ENCODE assay signal across 2 cellular contexts in the genomic region with DNA sequence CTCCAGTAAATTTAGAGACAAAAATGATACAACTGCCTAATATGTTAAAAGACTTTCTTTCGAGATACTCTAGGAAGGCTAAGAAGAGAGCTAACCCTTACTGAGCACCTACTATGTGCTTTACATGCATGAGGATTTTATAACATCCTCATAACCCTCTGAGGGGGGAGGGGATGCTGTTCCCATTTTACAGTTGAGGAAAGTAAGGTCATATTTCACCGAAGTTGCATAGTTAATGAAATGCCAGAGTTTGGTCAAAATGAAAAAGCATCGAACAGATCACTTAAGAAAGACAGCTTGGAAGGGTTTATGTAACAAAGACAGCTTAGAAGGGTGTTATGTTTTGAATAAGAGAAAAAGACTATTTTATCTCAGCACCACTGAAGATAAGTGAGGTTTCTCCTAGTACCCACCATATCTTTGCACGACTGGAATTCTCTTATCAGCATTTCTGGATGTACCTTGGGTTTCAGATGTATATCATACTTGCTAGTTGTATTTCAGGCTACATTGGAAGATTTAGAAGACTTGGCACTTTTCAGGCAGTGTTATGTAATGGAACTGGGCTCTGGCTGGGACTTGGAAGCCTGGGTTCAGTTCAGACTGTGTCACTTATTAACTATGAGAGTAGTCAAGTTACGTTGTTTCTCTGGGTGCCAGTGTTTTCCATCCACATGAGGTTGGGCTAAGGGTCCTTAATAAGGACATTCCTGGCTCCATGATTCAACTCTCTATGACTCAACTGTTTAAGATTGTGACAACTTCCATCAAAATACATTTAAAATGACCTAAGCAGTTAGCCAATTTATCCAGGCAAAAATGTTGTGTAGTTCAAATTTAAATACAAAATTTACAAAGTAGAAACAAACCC.
TF ChIP-seq lines count a peak whose summit lies in the region.

No MANE protein-coding gene starts in this region.

TF ChIP-seq in IMR-90, 13 proteins besides CTCF, POLR2A, EP300 and RAD21:
- TF ChIP-seq RCOR1 (IDR thresholded peaks at IDR 0.05; ENCODE audit: insufficient replicate concordance, low read length) (no peak), CEBPB (IDR thresholded peaks at IDR 0.05; ENCODE audit: low read depth, low read length) (peak; percentile 64), FOS (IDR thresholded peaks at IDR 0.05; ENCODE audit: low read depth, low read length) (0 out of 2 replicates have a peak, but pooled peaks have one; percentile 44)

TF ChIP-seq in GM23338, 12 proteins besides CTCF, POLR2A, EP300 and RAD21:
- TF ChIP-seq, protein P1, sequence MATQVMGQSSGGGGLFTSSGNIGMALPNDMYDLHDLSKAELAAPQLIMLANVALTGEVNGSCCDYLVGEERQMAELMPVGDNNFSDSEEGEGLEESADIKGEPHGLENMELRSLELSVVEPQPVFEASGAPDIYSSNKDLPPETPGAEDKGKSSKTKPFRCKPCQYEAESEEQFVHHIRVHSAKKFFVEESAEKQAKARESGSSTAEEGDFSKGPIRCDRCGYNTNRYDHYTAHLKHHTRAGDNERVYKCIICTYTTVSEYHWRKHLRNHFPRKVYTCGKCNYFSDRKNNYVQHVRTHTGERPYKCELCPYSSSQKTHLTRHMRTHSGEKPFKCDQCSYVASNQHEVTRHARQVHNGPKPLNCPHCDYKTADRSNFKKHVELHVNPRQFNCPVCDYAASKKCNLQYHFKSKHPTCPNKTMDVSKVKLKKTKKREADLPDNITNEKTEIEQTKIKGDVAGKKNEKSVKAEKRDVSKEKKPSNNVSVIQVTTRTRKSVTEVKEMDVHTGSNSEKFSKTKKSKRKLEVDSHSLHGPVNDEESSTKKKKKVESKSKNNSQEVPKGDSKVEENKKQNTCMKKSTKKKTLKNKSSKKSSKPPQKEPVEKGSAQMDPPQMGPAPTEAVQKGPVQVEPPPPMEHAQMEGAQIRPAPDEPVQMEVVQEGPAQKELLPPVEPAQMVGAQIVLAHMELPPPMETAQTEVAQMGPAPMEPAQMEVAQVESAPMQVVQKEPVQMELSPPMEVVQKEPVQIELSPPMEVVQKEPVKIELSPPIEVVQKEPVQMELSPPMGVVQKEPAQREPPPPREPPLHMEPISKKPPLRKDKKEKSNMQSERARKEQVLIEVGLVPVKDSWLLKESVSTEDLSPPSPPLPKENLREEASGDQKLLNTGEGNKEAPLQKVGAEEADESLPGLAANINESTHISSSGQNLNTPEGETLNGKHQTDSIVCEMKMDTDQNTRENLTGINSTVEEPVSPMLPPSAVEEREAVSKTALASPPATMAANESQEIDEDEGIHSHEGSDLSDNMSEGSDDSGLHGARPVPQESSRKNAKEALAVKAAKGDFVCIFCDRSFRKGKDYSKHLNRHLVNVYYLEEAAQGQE (IDR thresholded peaks at IDR 0.05; ENCODE audit: unreplicated experiment): no peak
- TF ChIP-seq EZH2phosphoT487 (IDR thresholded peaks at IDR 0.05; ENCODE audit: unreplicated experiment) (no peak), POLR2AphosphoS5 (IDR thresholded peaks at IDR 0.05; ENCODE audit: low read depth) (no peak), NANOG (IDR thresholded peaks at IDR 0.05; ENCODE audit: borderline replicate concordance) (no peak), ZNF114 (CRISPR knock-in tag; IDR thresholded peaks at IDR 0.05) (no peak), ZNF331 (CRISPR knock-in tag; IDR thresholded peaks at IDR 0.05; ENCODE audit: low read depth) (no peak), JUNB (IDR thresholded peaks at IDR 0.05; ENCODE audit: unreplicated experiment) (no peak), STAT1 (IDR thresholded peaks at IDR 0.05; ENCODE audit: unreplicated experiment) (no peak), CREB1 (CRISPR knock-in tag; IDR thresholded peaks at IDR 0.05; ENCODE audit: low read depth) (no peak), EZH2 (IDR thresholded peaks at IDR 0.05; ENCODE audit: low read depth, unreplicated experiment) (no peak)
- TF ChIP-seq, protein P2, sequence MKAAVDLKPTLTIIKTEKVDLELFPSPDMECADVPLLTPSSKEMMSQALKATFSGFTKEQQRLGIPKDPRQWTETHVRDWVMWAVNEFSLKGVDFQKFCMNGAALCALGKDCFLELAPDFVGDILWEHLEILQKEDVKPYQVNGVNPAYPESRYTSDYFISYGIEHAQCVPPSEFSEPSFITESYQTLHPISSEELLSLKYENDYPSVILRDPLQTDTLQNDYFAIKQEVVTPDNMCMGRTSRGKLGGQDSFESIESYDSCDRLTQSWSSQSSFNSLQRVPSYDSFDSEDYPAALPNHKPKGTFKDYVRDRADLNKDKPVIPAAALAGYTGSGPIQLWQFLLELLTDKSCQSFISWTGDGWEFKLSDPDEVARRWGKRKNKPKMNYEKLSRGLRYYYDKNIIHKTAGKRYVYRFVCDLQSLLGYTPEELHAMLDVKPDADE (IDR thresholded peaks at IDR 0.05): no peak
- TF ChIP-seq, protein P3, sequence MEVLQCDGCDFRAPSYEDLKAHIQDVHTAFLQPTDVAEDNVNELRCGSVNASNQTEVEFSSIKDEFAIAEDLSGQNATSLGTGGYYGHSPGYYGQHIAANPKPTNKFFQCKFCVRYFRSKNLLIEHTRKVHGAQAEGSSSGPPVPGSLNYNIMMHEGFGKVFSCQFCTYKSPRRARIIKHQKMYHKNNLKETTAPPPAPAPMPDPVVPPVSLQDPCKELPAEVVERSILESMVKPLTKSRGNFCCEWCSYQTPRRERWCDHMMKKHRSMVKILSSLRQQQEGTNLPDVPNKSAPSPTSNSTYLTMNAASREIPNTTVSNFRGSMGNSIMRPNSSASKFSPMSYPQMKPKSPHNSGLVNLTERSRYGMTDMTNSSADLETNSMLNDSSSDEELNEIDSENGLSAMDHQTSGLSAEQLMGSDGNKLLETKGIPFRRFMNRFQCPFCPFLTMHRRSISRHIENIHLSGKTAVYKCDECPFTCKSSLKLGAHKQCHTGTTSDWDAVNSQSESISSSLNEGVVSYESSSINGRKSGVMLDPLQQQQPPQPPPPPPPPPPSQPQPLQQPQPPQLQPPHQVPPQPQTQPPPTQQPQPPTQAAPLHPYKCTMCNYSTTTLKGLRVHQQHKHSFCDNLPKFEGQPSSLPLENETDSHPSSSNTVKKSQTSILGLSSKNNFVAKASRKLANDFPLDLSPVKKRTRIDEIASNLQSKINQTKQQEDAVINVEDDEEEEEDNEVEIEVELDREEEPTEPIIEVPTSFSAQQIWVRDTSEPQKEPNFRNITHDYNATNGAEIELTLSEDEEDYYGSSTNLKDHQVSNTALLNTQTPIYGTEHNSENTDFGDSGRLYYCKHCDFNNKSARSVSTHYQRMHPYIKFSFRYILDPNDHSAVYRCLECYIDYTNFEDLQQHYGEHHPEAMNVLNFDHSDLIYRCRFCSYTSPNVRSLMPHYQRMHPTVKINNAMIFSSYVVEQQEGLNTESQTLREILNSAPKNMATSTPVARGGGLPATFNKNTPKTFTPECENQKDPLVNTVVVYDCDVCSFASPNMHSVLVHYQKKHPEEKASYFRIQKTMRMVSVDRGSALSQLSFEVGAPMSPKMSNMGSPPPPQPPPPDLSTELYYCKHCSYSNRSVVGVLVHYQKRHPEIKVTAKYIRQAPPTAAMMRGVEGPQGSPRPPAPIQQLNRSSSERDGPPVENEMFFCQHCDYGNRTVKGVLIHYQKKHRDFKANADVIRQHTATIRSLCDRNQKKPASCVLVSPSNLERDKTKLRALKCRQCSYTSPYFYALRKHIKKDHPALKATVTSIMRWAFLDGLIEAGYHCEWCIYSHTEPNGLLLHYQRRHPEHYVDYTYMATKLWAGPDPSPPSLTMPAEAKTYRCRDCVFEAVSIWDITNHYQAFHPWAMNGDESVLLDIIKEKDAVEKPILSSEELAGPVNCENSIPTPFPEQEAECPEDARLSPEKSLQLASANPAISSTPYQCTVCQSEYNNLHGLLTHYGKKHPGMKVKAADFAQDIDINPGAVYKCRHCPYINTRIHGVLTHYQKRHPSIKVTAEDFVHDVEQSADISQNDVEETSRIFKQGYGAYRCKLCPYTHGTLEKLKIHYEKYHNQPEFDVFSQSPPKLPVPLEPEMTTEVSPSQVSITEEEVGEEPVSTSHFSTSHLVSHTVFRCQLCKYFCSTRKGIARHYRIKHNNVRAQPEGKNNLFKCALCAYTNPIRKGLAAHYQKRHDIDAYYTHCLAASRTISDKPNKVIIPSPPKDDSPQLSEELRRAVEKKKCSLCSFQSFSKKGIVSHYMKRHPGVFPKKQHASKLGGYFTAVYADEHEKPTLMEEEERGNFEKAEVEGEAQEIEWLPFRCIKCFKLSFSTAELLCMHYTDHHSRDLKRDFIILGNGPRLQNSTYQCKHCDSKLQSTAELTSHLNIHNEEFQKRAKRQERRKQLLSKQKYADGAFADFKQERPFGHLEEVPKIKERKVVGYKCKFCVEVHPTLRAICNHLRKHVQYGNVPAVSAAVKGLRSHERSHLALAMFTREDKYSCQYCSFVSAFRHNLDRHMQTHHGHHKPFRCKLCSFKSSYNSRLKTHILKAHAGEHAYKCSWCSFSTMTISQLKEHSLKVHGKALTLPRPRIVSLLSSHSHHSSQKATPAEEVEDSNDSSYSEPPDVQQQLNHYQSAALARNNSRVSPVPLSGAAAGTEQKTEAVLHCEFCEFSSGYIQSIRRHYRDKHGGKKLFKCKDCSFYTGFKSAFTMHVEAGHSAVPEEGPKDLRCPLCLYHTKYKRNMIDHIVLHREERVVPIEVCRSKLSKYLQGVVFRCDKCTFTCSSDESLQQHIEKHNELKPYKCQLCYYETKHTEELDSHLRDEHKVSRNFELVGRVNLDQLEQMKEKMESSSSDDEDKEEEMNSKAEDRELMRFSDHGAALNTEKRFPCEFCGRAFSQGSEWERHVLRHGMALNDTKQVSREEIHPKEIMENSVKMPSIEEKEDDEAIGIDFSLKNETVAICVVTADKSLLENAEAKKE (CRISPR knock-in tag; IDR thresholded peaks at IDR 0.05): no peak
